In genomic region chr18:47930844-47931706, GRCh38 we compare ENCODE assay signal across 8 cellular contexts. TPM values are rescaled to one million over a fixed set of nuclear protein-coding genes. Genes with fewer than 3 reads are reported as not detected.
DNase-seq lines count a peak whose midpoint lies in the region; ATAC-seq and TF ChIP-seq lines count a peak whose summit lies in the region.

No MANE protein-coding gene starts in this region.

- H3K4me3 ChIP-seq in AG10803 (ENCODE audit: low read length) (peak overlapping the region; percentile 65), kidney epithelial cell (ENCODE audit: low read depth, low read length) (peak overlapping the region; percentile 64)

- no peaks in the 10 kb centered on the region for H3K36me3 ChIP-seq in kidney epithelial cell (ENCODE audit: control insufficient read depth, insufficient read depth, low read length)

- peak; percentile 81 for ATAC-seq in GM19043 (IDR thresholded peaks at IDR 0.05; ENCODE audit: low read depth, unreplicated experiment)
- peak; percentile 85 for ATAC-seq in HG03354 (IDR thresholded peaks at IDR 0.05; ENCODE audit: poor library complexity, severe bottlenecking, unreplicated experiment)

- DNase-seq in AG10803 (ENCODE audit: low read depth) = peak; percentile 95
- peak; percentile 91 to 98 for DNase-seq in NCI-H446 (lab: John Stamatoyannopoulos, UW)
- DNase-seq in activated CD4-positive, CD25-positive, alpha-beta regulatory T cell treated with anti-CD3 and anti-CD28 coated beads, Interleukin-2, amount 50 U/mL, for 72 hours = peak; percentile 94
- peak; percentile 43 to 61 for DNase-seq in cerebellar nuclear complex (lab: John Stamatoyannopoulos, UW)
- peak; percentile 67 for DNase-seq in kidney epithelial cell (ENCODE audit: low read depth)
- peak; percentile 97 for DNase-seq in stimulated activated CD4-positive, alpha-beta T cell treated with anti-CD3 and anti-CD28 coated beads, Interleukin-15, amount 100 ng/mL, for 24 hours

- no peak for TF ChIP-seq CTCF in AG10803 (conservative IDR thresholded peaks at IDR 0.05; ENCODE audit: low read length)
- TF ChIP-seq CTCF in kidney epithelial cell (IDR thresholded peaks at IDR 0.05; ENCODE audit: insufficient read depth, low read length, poor library complexity, severe bottlenecking) = no peak

- no peaks in the 10 kb centered on the region for H3K27me3 ChIP-seq in kidney epithelial cell (ENCODE audit: control insufficient read depth, insufficient read depth, low read length)

RNA-seq across cellular contexts. Expression of gene SMAD2, which starts 0.6 kb away (rescaled TPM):
- 98.2 and 122 TPM in 2 replicates for total RNA-seq in kidney epithelial cell

Comparison
In these comparisons a context has a peak if more than half of its experiments do, and no peak if none do; other contexts are left out.
1. Peak in every context shown above with its lines: DNase-seq, ATAC-seq and H3K4me3 ChIP-seq.